In genomic region chr9:130500340-130500771, GRCh38 we compare ENCODE assay signal across 15 cellular contexts. TPM values are rescaled to one million over a fixed set of nuclear protein-coding genes. Genes with fewer than 3 reads are reported as not detected.
DNase-seq lines count a peak whose midpoint lies in the region; ATAC-seq lines count a peak whose summit lies in the region.
"Had no signal": no experiment of that assay in that cellular context is flagged by ENCODE, and none has a peak within 500 bp of the region (broad histone marks: within the 10 kb centered on the region; RNA-seq: fewer than 3 reads in every experiment).

No MANE protein-coding gene starts in this region.

- peaks cover 0 to 3% (median 0%) of the 10 kb centered on the region in 5 donors for H3K36me3 Mint-ChIP-seq in naive thymus-derived CD4-positive, alpha-beta T cell
- H3K36me3 Mint-ChIP-seq: stimulated activated effector memory CD8-positive, alpha-beta T cell treated with anti-CD3 and anti-CD28 coated beads, Interleukin-12 subunit alpha, Interleukin-12 subunit beta, amount 100 ng/mL, for 72 hours had no signal

- 74% methylated on average over 6 of the region's 6 CpGs for WGBS in right cardiac atrium

- H3K9me3 ChIP-seq in naive thymus-derived CD4-positive, alpha-beta T cell (ENCODE audit: control insufficient read depth in 2 of 3, low read length in 3 of 3): no peaks in the 10 kb centered on the region
- H3K9me3 ChIP-seq in right cardiac atrium (ENCODE audit: control insufficient read depth, low read length): no peaks in the 10 kb centered on the region

- POLR2A ChIA-PET in naive thymus-derived CD4-positive, alpha-beta T cell (lab: Charles Lee): no interaction called here

- DNase-seq in D341Med (ENCODE audit: low spot score) (peak; percentile 87), NCI-H1092 (lab: John Stamatoyannopoulos, UW) (peak; percentile 82), NCI-H748 (lab: John Stamatoyannopoulos, UW; ENCODE audit: unreplicated experiment) (peak; percentile 96), medulla oblongata (ENCODE audit: extremely low spot score) (peak; percentile 38), nucleus accumbens (lab: John Stamatoyannopoulos, UW) (no peak), right cardiac atrium (no peak)
- DNase-seq in naive thymus-derived CD4-positive, alpha-beta T cell: no peak
- DNase-seq in activated CD4-positive, alpha-beta T cell treated with anti-CD3 and anti-CD28 coated beads for 1 hour: no peak
- DNase-seq: activated naive CD8-positive, alpha-beta T cell treated with anti-CD3 and anti-CD28 coated beads, Interleukin-2, amount 50 U/mL, for 24 hours; HCEC 1CT; kidney; retina; stimulated activated CD4-positive, alpha-beta T cell treated with anti-CD3 and anti-CD28 coated beads, Interleukin-2, amount 100 ng/mL, for 48 hours had no signal

- H3K9me3 Mint-ChIP-seq in naive thymus-derived CD4-positive, alpha-beta T cell: peaks cover 0 to 6% (median 3%) of the 10 kb centered on the region in 11 donors
- H3K9me3 Mint-ChIP-seq: activated naive CD8-positive, alpha-beta T cell treated with anti-CD3 and anti-CD28 coated beads, Interleukin-2, amount 50 U/mL, for 24 hours; stimulated activated effector memory CD8-positive, alpha-beta T cell treated with anti-CD3 and anti-CD28 coated beads, Interleukin-12 subunit alpha, Interleukin-12 subunit beta, amount 100 ng/mL, for 72 hours had no signal

- H3K27ac ChIP-seq in naive thymus-derived CD4-positive, alpha-beta T cell (ENCODE audit: low read depth, low read length): no peak overlapping the region
- no peak overlapping the region for H3K27ac ChIP-seq in right cardiac atrium (ENCODE audit: low read length)

- ATAC-seq in naive thymus-derived CD4-positive, alpha-beta T cell: no peak
- no peak for ATAC-seq in right cardiac atrium
- ATAC-seq: stimulated activated effector memory CD8-positive, alpha-beta T cell treated with anti-CD3 and anti-CD28 coated beads, Interleukin-12 subunit alpha, Interleukin-12 subunit beta, amount 100 ng/mL, for 72 hours had no signal

- no peak overlapping the region for H3K27ac Mint-ChIP-seq in naive thymus-derived CD4-positive, alpha-beta T cell
- H3K27ac Mint-ChIP-seq: activated naive CD8-positive, alpha-beta T cell treated with anti-CD3 and anti-CD28 coated beads, Interleukin-2, amount 50 U/mL, for 24 hours; B cell; stimulated activated effector memory CD8-positive, alpha-beta T cell treated with anti-CD3 and anti-CD28 coated beads, Interleukin-12 subunit alpha, Interleukin-12 subunit beta, amount 100 ng/mL, for 72 hours had no signal

- intact Hi-C loops in naive thymus-derived CD4-positive, alpha-beta T cell (cut with micrococcal nuclease): no loop called here
- intact Hi-C loops in right cardiac atrium (cut with DNase I): no loop called here

- no peaks in the 10 kb centered on the region for H3K4me1 Mint-ChIP-seq in naive thymus-derived CD4-positive, alpha-beta T cell
- H3K4me1 Mint-ChIP-seq: activated naive CD8-positive, alpha-beta T cell treated with anti-CD3 and anti-CD28 coated beads, Interleukin-2, amount 50 U/mL, for 24 hours; B cell had no signal

- peaks cover 0 to 11% (median 0%) of the 10 kb centered on the region in 5 donors for H3K27me3 Mint-ChIP-seq in naive thymus-derived CD4-positive, alpha-beta T cell
- H3K27me3 Mint-ChIP-seq: activated naive CD8-positive, alpha-beta T cell treated with anti-CD3 and anti-CD28 coated beads, Interleukin-2, amount 50 U/mL, for 24 hours had no signal

- no peaks in the 10 kb centered on the region for H3K36me3 ChIP-seq in naive thymus-derived CD4-positive, alpha-beta T cell (ENCODE audit: control insufficient read depth in 2 of 3, insufficient read depth in 3 of 3, low read length in 3 of 3)

- no peaks in the 10 kb centered on the region for H3K27me3 ChIP-seq in naive thymus-derived CD4-positive, alpha-beta T cell (ENCODE audit: control insufficient read depth in 2 of 2, insufficient read depth in 2 of 2, low read length in 2 of 2)
- no peaks in the 10 kb centered on the region for H3K27me3 ChIP-seq in right cardiac atrium (ENCODE audit: control insufficient read depth, insufficient read depth)

- no peaks in the 10 kb centered on the region for H3K4me1 ChIP-seq in naive thymus-derived CD4-positive, alpha-beta T cell (ENCODE audit: control insufficient read depth in 2 of 2, insufficient read depth in 2 of 2, low read length in 2 of 2)
- no peaks in the 10 kb centered on the region for H3K4me1 ChIP-seq in right cardiac atrium (ENCODE audit: control insufficient read depth, insufficient read depth, low read length)

- CTCF ChIA-PET in naive thymus-derived CD4-positive, alpha-beta T cell (lab: Charles Lee): no interaction called here

- no peak overlapping the region for H3K4me3 Mint-ChIP-seq in naive thymus-derived CD4-positive, alpha-beta T cell
- H3K4me3 Mint-ChIP-seq: activated naive CD8-positive, alpha-beta T cell treated with anti-CD3 and anti-CD28 coated beads, Interleukin-2, amount 50 U/mL, for 24 hours; B cell; stimulated activated effector memory CD8-positive, alpha-beta T cell treated with anti-CD3 and anti-CD28 coated beads, Interleukin-12 subunit alpha, Interleukin-12 subunit beta, amount 100 ng/mL, for 72 hours had no signal

- no peak overlapping the region for H3K4me3 ChIP-seq in naive thymus-derived CD4-positive, alpha-beta T cell (ENCODE audit: low read length)
- H3K4me3 ChIP-seq in right cardiac atrium (ENCODE audit: low read length): no peak overlapping the region

RNA-seq across cellular contexts. Expression of gene ASS1, which starts 55.6 kb away (rescaled TPM):
- total RNA-seq in naive thymus-derived CD4-positive, alpha-beta T cell: 1 to 10 TPM in 1 of 5 experiments, under 1 TPM in 1, not detected in 3; 0.50 to 5.8 TPM
- polyA plus RNA-seq in naive thymus-derived CD4-positive, alpha-beta T cell: not detected
- 10 to 100 TPM; 37.6 to 88.3 (median 52.9) TPM for total RNA-seq in right cardiac atrium
- 77.8 TPM for polyA plus RNA-seq in right cardiac atrium

Comparison
In these comparisons a context has a peak if more than half of its experiments do, and no peak if none do; other contexts are left out.
1. DNase-seq: peak in D341Med (single experiment), NCI-H1092 (single experiment), NCI-H748 (single experiment) and medulla oblongata (single experiment); none in naive thymus-derived CD4-positive, alpha-beta T cell (0 of 9), nucleus accumbens (0 of 56), activated CD4-positive, alpha-beta T cell treated with anti-CD3 and anti-CD28 coated beads for 1 hour (single experiment) and right cardiac atrium (0 of 3).
2. RNA of gene ASS1, which starts 55.6 kb away (total RNA-seq): 37.6 to 88.3 TPM in right cardiac atrium; 0.50 to 5.8 TPM in naive thymus-derived CD4-positive, alpha-beta T cell; every median in the first group is over 4 times any median in the second.